9 cellular contexts compared by ENCODE assay signal in the genomic region with DNA sequence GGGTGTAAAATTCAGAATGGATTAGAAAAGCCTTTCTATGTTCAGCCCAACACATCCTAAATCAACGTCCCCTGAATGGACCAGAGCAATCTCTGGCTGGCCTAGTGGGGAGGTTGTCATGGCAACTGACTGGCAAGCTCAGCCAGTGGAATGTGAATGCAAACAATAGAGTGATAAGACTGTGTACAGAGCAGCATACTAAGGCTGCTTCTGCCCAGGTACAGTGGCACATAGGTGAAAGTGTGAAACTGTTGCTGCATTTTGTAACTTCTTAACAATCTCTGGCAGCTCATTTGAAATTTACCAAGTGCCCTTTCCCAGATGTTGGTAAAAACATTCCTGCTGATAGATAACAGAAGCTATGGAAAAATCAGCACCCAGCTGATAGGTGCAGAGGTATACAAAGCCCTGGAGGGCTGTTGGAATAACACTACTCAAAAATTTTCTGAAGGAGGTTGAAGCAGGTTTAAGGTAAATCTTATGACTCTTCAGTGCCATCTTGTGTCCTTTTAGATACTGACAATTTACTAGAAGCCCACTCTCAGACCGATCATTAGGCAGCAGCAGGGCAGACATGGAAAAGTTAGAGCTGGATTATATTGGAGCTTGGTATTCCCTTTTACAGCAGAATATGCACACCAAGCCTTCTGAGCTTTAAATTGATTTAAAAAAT.
DNase-seq lines count a peak whose midpoint lies in the region; ATAC-seq and TF ChIP-seq lines count a peak whose summit lies in the region.
"Had no signal": no experiment of that assay in that cellular context is flagged by ENCODE, and none has a peak within 500 bp of the region (broad histone marks: within the 10 kb centered on the region; RNA-seq: fewer than 3 reads in every experiment).

No MANE protein-coding gene starts in this region.

- no peaks in the 10 kb centered on the region for H3K4me1 Mint-ChIP-seq in stimulated activated memory B cell treated with anti-CD40 and anti-IgM and Interleukin-4, amounts not matched to agents 10 μg/mL and 1 μg/mL and 100 μg/mL, for 72 hours
- H3K4me1 Mint-ChIP-seq: natural killer cell had no signal

- no peak overlapping the region for H3K27ac Mint-ChIP-seq in stimulated activated memory B cell treated with anti-CD40 and anti-IgM and Interleukin-4, amounts not matched to agents 10 μg/mL and 1 μg/mL and 100 μg/mL, for 72 hours
- H3K27ac Mint-ChIP-seq: natural killer cell had no signal

- no peaks in the 10 kb centered on the region for H3K36me3 Mint-ChIP-seq in stimulated activated memory B cell treated with anti-CD40 and anti-IgM and Interleukin-4, amounts not matched to agents 10 μg/mL and 1 μg/mL and 100 μg/mL, for 72 hours
- H3K36me3 Mint-ChIP-seq: natural killer cell had no signal

- no peak overlapping the region for H3K4me3 ChIP-seq in astrocyte of the cerebellum (ENCODE audit: low read depth, low read length)

- no peak for TF ChIP-seq CTCF in GM20000 (IDR thresholded peaks at IDR 0.05; ENCODE audit: extremely low read depth, missing control alignments)
- peak; percentile 51 for TF ChIP-seq CTCF in astrocyte of the cerebellum (IDR thresholded peaks at IDR 0.05; ENCODE audit: low read depth, low read length, missing control alignments)

- peak; percentile 23 for DNase-seq in Caki2 (ENCODE audit: low read depth)
- DNase-seq in GM20000 (ENCODE audit: low spot score) = peak; percentile 37
- DNase-seq in NCI-H1694 (lab: John Stamatoyannopoulos, UW) = peak; percentile 34
- peak; percentile 32 for DNase-seq in astrocyte of the cerebellum (ENCODE audit: low read depth)
- DNase-seq in iPS DF 19.7 (ENCODE audit: low read depth, low spot score) = peak; percentile 17
- no peak for DNase-seq in NCI-H187 treated with DMSO at 0.1 percent for 48 hours (lab: John Stamatoyannopoulos, UW)
- DNase-seq: natural killer cell had no signal

- in situ Hi-C loops in Caki2 (cut with HindIII; ENCODE audit: low pct_unique_long_range_greater_than_20kb, low sequenced_read_pairs) (no loop called here), astrocyte of the cerebellum (cut with HindIII; ENCODE audit: low sequenced_read_pairs) (loop anchor here (5.0 kb wide), 1 partner anchor 353 kb away; no protein-coding TSS in a partner anchor)

- no peaks in the 10 kb centered on the region for H3K27me3 Mint-ChIP-seq in stimulated activated memory B cell treated with anti-CD40 and anti-IgM and Interleukin-4, amounts not matched to agents 10 μg/mL and 1 μg/mL and 100 μg/mL, for 72 hours

- no peak overlapping the region for H3K4me3 Mint-ChIP-seq in stimulated activated memory B cell treated with anti-CD40 and anti-IgM and Interleukin-4, amounts not matched to agents 10 μg/mL and 1 μg/mL and 100 μg/mL, for 72 hours
- H3K4me3 Mint-ChIP-seq: natural killer cell had no signal

- H3K9me3 Mint-ChIP-seq in stimulated activated memory B cell treated with anti-CD40 and anti-IgM and Interleukin-4, amounts not matched to agents 10 μg/mL and 1 μg/mL and 100 μg/mL, for 72 hours = no peaks in the 10 kb centered on the region
- H3K9me3 Mint-ChIP-seq: natural killer cell had no signal

- peak; percentile 64 for ATAC-seq in stimulated activated memory B cell treated with anti-CD40 and anti-IgM and Interleukin-4, amounts not matched to agents 10 μg/mL and 1 μg/mL and 100 μg/mL, for 72 hours
- no peak for ATAC-seq in GM21367 (IDR thresholded peaks at IDR 0.05; ENCODE audit: unreplicated experiment)
